Comparison of ENCODE assay signal across 24 cellular contexts in genomic region chr19:52176574-52176973, GRCh38.
"Had no signal": no experiment of that assay in that cellular context is flagged by ENCODE, and none has a peak within 500 bp of the region (broad histone marks: within the 10 kb centered on the region; RNA-seq: fewer than 3 reads in every experiment).

No MANE protein-coding gene starts in this region.

- H3K27ac Mint-ChIP-seq: activated CD4-positive, alpha-beta T cell treated with anti-CD3 and anti-CD28 coated beads, Interleukin-2, amount 10 ng/mL, durations not matched to agents 7 days and 5 days; activated CD8-positive, alpha-beta memory T cell treated with anti-CD3 and anti-CD28 coated beads, Interleukin-2, amount 10 ng/mL, durations not matched to agents 7 days and 5 days; activated CD8-positive, alpha-beta T cell treated with anti-CD3 and anti-CD28 coated beads for 36 hours; activated naive CD4-positive, alpha-beta T cell treated with anti-CD3 and anti-CD28 coated beads, Interleukin-2, amount 50 U/mL, for 72 hours; stimulated activated effector memory CD8-positive, alpha-beta T cell treated with anti-CD3 and anti-CD28 coated beads, Interleukin-12 subunit alpha, Interleukin-12 subunit beta, amount 100 ng/mL, for 72 hours had no signal

- ATAC-seq: activated CD8-positive, alpha-beta memory T cell treated with anti-CD3 and anti-CD28 coated beads, Interleukin-2, amount 10 ng/mL, durations not matched to agents 7 days and 5 days; activated CD8-positive, alpha-beta T cell treated with anti-CD3 and anti-CD28 coated beads for 36 hours; activated naive CD4-positive, alpha-beta T cell treated with anti-CD3 and anti-CD28 coated beads, Interleukin-2, amount 50 U/mL, for 72 hours; heart left ventricle; lower lobe of right lung; pancreas; right lobe of liver; stimulated activated effector memory CD8-positive, alpha-beta T cell treated with anti-CD3 and anti-CD28 coated beads, Interleukin-12 subunit alpha, Interleukin-12 subunit beta, amount 100 ng/mL, for 72 hours had no signal

- H3K36me3 ChIP-seq: ascending aorta, brain microvascular endothelial cell, colonic mucosa, heart left ventricle, lower lobe of right lung, neutrophil, pancreas, right lobe of liver, upper lobe of left lung, WERI-Rb-1 had no signal

- H3K36me3 Mint-ChIP-seq: naive B cell; stimulated activated effector memory CD8-positive, alpha-beta T cell treated with anti-CD3 and anti-CD28 coated beads, Interleukin-12 subunit alpha, Interleukin-12 subunit beta, amount 100 ng/mL, for 72 hours had no signal

- H3K4me1 ChIP-seq: colonic mucosa, right lobe of liver, testis had no signal

- H3K27me3 ChIP-seq: ascending aorta, brain microvascular endothelial cell, colonic mucosa, heart left ventricle, neutrophil, pancreas, right lobe of liver, testis, upper lobe of left lung had no signal

- H3K4me3 Mint-ChIP-seq: activated CD4-positive, alpha-beta T cell treated with anti-CD3 and anti-CD28 coated beads, Interleukin-2, amount 10 ng/mL, durations not matched to agents 7 days and 5 days; activated CD8-positive, alpha-beta memory T cell treated with anti-CD3 and anti-CD28 coated beads, Interleukin-2, amount 10 ng/mL, durations not matched to agents 7 days and 5 days; activated CD8-positive, alpha-beta T cell treated with anti-CD3 and anti-CD28 coated beads for 36 hours; stimulated activated effector memory CD8-positive, alpha-beta T cell treated with anti-CD3 and anti-CD28 coated beads, Interleukin-12 subunit alpha, Interleukin-12 subunit beta, amount 100 ng/mL, for 72 hours had no signal

- DNase-seq: activated CD4-positive, alpha-beta T cell treated with anti-CD3 and anti-CD28 coated beads, Interleukin-2, amount 10 ng/mL, durations not matched to agents 7 days and 5 days; activated CD4-positive, CD25-positive, alpha-beta regulatory T cell treated with anti-CD3 and anti-CD28 coated beads, Interleukin-2, amount 50 U/mL, for 72 hours; activated CD8-positive, alpha-beta memory T cell treated with anti-CD3 and anti-CD28 coated beads, Interleukin-2, amount 10 ng/mL, durations not matched to agents 7 days and 5 days; activated CD8-positive, alpha-beta T cell treated with anti-CD3 and anti-CD28 coated beads for 36 hours; activated effector memory CD4-positive, alpha-beta T cell treated with anti-CD3 and anti-CD28 coated beads, Interleukin-2, amount 50 U/mL, for 16 hours; activated T-cell treated with anti-CD3 and anti-CD28 coated beads for 4 hours; brain microvascular endothelial cell; central memory CD4-positive, alpha-beta T cell; colonic mucosa; heart left ventricle; lower lobe of right lung; naive B cell; pancreas; right lobe of liver; stimulated activated CD4-positive, alpha-beta T cell treated with anti-CD3 and anti-CD28 coated beads, Interleukin-1b, Interleukin-23, amount 100 ng/mL, for 48 hours; T-helper 1 cell; testis; upper lobe of left lung; WERI-Rb-1 had no signal

- H3K27me3 Mint-ChIP-seq: activated CD4-positive, alpha-beta T cell treated with anti-CD3 and anti-CD28 coated beads, Interleukin-2, amount 10 ng/mL, durations not matched to agents 7 days and 5 days; activated CD8-positive, alpha-beta memory T cell treated with anti-CD3 and anti-CD28 coated beads, Interleukin-2, amount 10 ng/mL, durations not matched to agents 7 days and 5 days; activated CD8-positive, alpha-beta T cell treated with anti-CD3 and anti-CD28 coated beads for 36 hours; naive B cell had no signal

- H3K27ac ChIP-seq: ascending aorta, brain microvascular endothelial cell, colonic mucosa, heart left ventricle, lower lobe of right lung, neutrophil, pancreas, right lobe of liver, skin epidermis, testis, upper lobe of left lung, WERI-Rb-1 had no signal

- H3K4me1 Mint-ChIP-seq: stimulated activated effector memory CD8-positive, alpha-beta T cell treated with anti-CD3 and anti-CD28 coated beads, Interleukin-12 subunit alpha, Interleukin-12 subunit beta, amount 100 ng/mL, for 72 hours had no signal

- H3K9me3 Mint-ChIP-seq: stimulated activated effector memory CD8-positive, alpha-beta T cell treated with anti-CD3 and anti-CD28 coated beads, Interleukin-12 subunit alpha, Interleukin-12 subunit beta, amount 100 ng/mL, for 72 hours had no signal

- H3K4me3 ChIP-seq: ascending aorta, colonic mucosa, heart left ventricle, lower lobe of right lung, pancreas, right lobe of liver, skin epidermis, testis, upper lobe of left lung had no signal

- H3K9me3 ChIP-seq: ascending aorta, colonic mucosa, heart left ventricle, lower lobe of right lung, neutrophil, pancreas, right lobe of liver, testis, upper lobe of left lung had no signal
